ENCODE assay signal across 8 cellular contexts in genomic region chr10:92240289-92241157, GRCh38. TPM values are rescaled to one million over a fixed set of nuclear protein-coding genes. Genes with fewer than 3 reads are reported as not detected.
DNase-seq lines count a peak whose midpoint lies in the region; ATAC-seq and TF ChIP-seq lines count a peak whose summit lies in the region.

No MANE protein-coding gene starts in this region.

- no peaks in the 10 kb centered on the region for H3K79me2 ChIP-seq in OCI-LY7 (ENCODE audit: insufficient read depth, low read depth, low read length)

- H3K9me3 Mint-ChIP-seq in activated naive CD4-positive, alpha-beta T cell treated with anti-CD3 and anti-CD28 coated beads, Interleukin-2, amount 50 U/mL, for 72 hours, result no peaks in the 10 kb centered on the region
- no peaks in the 10 kb centered on the region for H3K9me3 Mint-ChIP-seq in nephron progenitor cell

- H3K4me2 ChIP-seq in OCI-LY7 (ENCODE audit: low read length), result peak overlapping the region; percentile 93

- peak; percentile 38 to 43 for TF ChIP-seq POLR2A in gastroesophageal sphincter (IDR thresholded peaks at IDR 0.05)

- peak overlapping the region; percentile 96 for H2AFZ ChIP-seq in OCI-LY7 (ENCODE audit: low read length)

- BruUV-seq in OCI-LY7 (replicated peaks; lab: Mats Ljungman, UMichigan), result TSS peak; percentile 65

- H3K27ac Mint-ChIP-seq in activated naive CD4-positive, alpha-beta T cell treated with anti-CD3 and anti-CD28 coated beads, Interleukin-2, amount 50 U/mL, for 72 hours, result peak overlapping the region in 1 of 2 donors; percentile 69
- no peak overlapping the region for H3K27ac Mint-ChIP-seq in nephron progenitor cell

- POLR2A ChIA-PET in OCI-LY7 (lab: Charles Lee), result no interaction called here

- H3K4me1 ChIP-seq in OCI-LY7 (ENCODE audit: insufficient read depth, low read length, poor library complexity, severe bottlenecking) (peaks cover 43% of the 10 kb centered on the region), gastroesophageal sphincter (peaks cover 0 to 72% (median 3%) of the 10 kb centered on the region in 3 donors), aorta (ENCODE audit: control insufficient read depth in 1 of 2, insufficient read depth in 2 of 2, low read length in 2 of 2) (peaks cover 2 to 3% of the 10 kb centered on the region in 2 donors)

- TF ChIP-seq CTCF in OCI-LY7 (conservative IDR thresholded peaks at IDR 0.05; ENCODE audit: low read length) (no peak), gastroesophageal sphincter (IDR thresholded peaks at IDR 0.05) (peak in 1 of 4 experiments; percentile 18), nephron progenitor cell (IDR thresholded peaks at IDR 0.05) (no peak)

- ATAC-seq in GM19372 (IDR thresholded peaks at IDR 0.05; ENCODE audit: low read depth, unreplicated experiment) (peak; percentile 58), gastroesophageal sphincter (peak; percentile 67), aorta (ENCODE audit: low FRiP score) (peak; percentile 77)
- peak; percentile 46 for ATAC-seq in activated naive CD4-positive, alpha-beta T cell treated with anti-CD3 and anti-CD28 coated beads, Interleukin-2, amount 50 U/mL, for 72 hours

- H3K4me3 ChIP-seq in OCI-LY7 (ENCODE audit: low read depth, low read length, poor library complexity, severe bottlenecking) (peak overlapping the region; percentile 75), gastroesophageal sphincter (peak overlapping the region; percentile 80 to 90), aorta (ENCODE audit: low read length in 2 of 2) (peak overlapping the region; percentile 82 to 83)

- H3K36me3 Mint-ChIP-seq in activated naive CD4-positive, alpha-beta T cell treated with anti-CD3 and anti-CD28 coated beads, Interleukin-2, amount 50 U/mL, for 72 hours, result peaks cover 8 to 14% of the 10 kb centered on the region in 2 donors
- no peaks in the 10 kb centered on the region for H3K36me3 Mint-ChIP-seq in nephron progenitor cell (ENCODE audit: low read depth)

- TF ChIP-seq EP300 in gastroesophageal sphincter (IDR thresholded peaks at IDR 0.05), result no peak

- intact Hi-C loops in OCI-LY7 (cut with micrococcal nuclease; ENCODE audit: unreplicated experiment) (loop anchor here (1.0 to 5.0 kb wide), 3 partner anchors 51 to 153 kb away; partner anchors contain the start of genes CPEB3 and MARCHF5), aorta (cut with DNase I) (loop anchor here (2.0 to 10.0 kb wide), 2 partner anchors 50 to 54 kb away; partner anchors contain the start of genes CPEB3 (in 2 of the 2) and MARCHF5 (in 2 of the 2))

- no peaks in the 10 kb centered on the region for H4K20me1 ChIP-seq in OCI-LY7 (ENCODE audit: insufficient read depth, low read length)

- H3K4me3 Mint-ChIP-seq in nephron progenitor cell, result peak overlapping the region; percentile 88

- peaks cover 69% of the 10 kb centered on the region for H3K27me3 Mint-ChIP-seq in nephron progenitor cell (ENCODE audit: low read depth, poor library complexity)

- no peaks in the 10 kb centered on the region for H3K9me2 ChIP-seq in OCI-LY7 (ENCODE audit: insufficient read depth, low read length)

- H3K27me3 ChIP-seq in gastroesophageal sphincter (no peaks in the 10 kb centered on the region), aorta (ENCODE audit: control insufficient read depth in 1 of 2, insufficient read depth in 2 of 2, low read length in 1 of 2) (no peaks in the 10 kb centered on the region)

- H3K36me3 ChIP-seq in OCI-LY7 (ENCODE audit: insufficient read depth, low read length), result no peaks in the 10 kb centered on the region
- H3K36me3 ChIP-seq in gastroesophageal sphincter, result peaks cover 0 to under 1% of the 10 kb centered on the region in 2 donors
- no peaks in the 10 kb centered on the region for H3K36me3 ChIP-seq in aorta (ENCODE audit: control insufficient read depth in 1 of 2, insufficient read depth in 2 of 2, low read length in 1 of 2)

- H3K27ac ChIP-seq in OCI-LY7 (ENCODE audit: low read depth, low read length, poor library complexity, severe bottlenecking) (peak overlapping the region; percentile 16), gastroesophageal sphincter (peak overlapping the region; percentile 88 to 94 (median 90)), aorta (ENCODE audit: low read depth in 1 of 2, low read length in 2 of 2) (peak overlapping the region in 1 of 2 donors; percentile 56)

- H3K4me1 Mint-ChIP-seq in nephron progenitor cell, result peaks cover 37% of the 10 kb centered on the region

- CTCF ChIA-PET in OCI-LY7 (lab: Charles Lee; ENCODE audit: unreplicated experiment), result no interaction called here

- DNase-seq in COLO668 (lab: John Stamatoyannopoulos, UW; ENCODE audit: unreplicated experiment) (peak; percentile 46), HT-29 (ENCODE audit: low spot score) (peak; percentile 76), OCI-LY7 (ENCODE audit: low spot score) (peak; percentile 79), nephron progenitor cell (peak; percentile 23), aorta (peak in 1 of 2 donors; percentile 61)
- peak in 1 of 2 donors; percentile 19 for DNase-seq in activated naive CD4-positive, alpha-beta T cell treated with anti-CD3 and anti-CD28 coated beads, Interleukin-2, amount 50 U/mL, for 72 hours (ENCODE audit: low spot score in 2 of 2)

- WGBS in gastroesophageal sphincter (ENCODE audit: low coverage in 1 of 2), 2 donors, result 1 to 14% methylated on average over 19 to 27 of the region's 28 CpGs
- WGBS in aorta, 2 donors, result 0 to 1% methylated on average over 28 of the region's 28 CpGs

- no peaks in the 10 kb centered on the region for H3K9me3 ChIP-seq in OCI-LY7 (ENCODE audit: low read length)
- no peaks in the 10 kb centered on the region for H3K9me3 ChIP-seq in gastroesophageal sphincter
- H3K9me3 ChIP-seq in aorta (ENCODE audit: control insufficient read depth, low read length), result no peaks in the 10 kb centered on the region

RNA-seq across cellular contexts. Expression of gene CPEB3, which starts 50.4 kb away (rescaled TPM):
- total RNA-seq in HT-29 (2014; rRNA removed; shearing (Covaris generic)), result 0.65 and 0.74 TPM in 2 replicates
- 0.26 and 0.66 TPM in 2 replicates for total RNA-seq in OCI-LY7 (2014; rRNA removed; shearing (Covaris generic))
- 2.9 and 3.2 TPM in 2 replicates for total RNA-seq in OCI-LY7 (2022)
- 1 to 10 TPM; 1.9 to 4.0 TPM for total RNA-seq in activated naive CD4-positive, alpha-beta T cell treated with anti-CD3 and anti-CD28 coated beads, Interleukin-2, amount 50 U/mL, for 72 hours
- 10 to 100 TPM in 2 of 4 donors, 1 to 10 TPM in 2; 4.7 to 11.8 (median 9.7) TPM for total RNA-seq in gastroesophageal sphincter
- 1 to 10 TPM; 7.4 to 8.0 TPM for total RNA-seq in aorta
- polyA plus RNA-seq in aorta, result 1 to 10 TPM; 1.4 to 1.9 TPM

RNA-seq across cellular contexts. Expression of gene MARCHF5, which starts 50.4 kb away (rescaled TPM):
- 1.9 and 2.7 TPM in 2 replicates for total RNA-seq in HT-29 (2014; rRNA removed; shearing (Covaris generic))
- total RNA-seq in OCI-LY7 (2014; rRNA removed; shearing (Covaris generic)), result 3.8 and 5.9 TPM in 2 replicates
- total RNA-seq in OCI-LY7 (2022) (31.7 and 36.0 TPM in 2 replicates), gastroesophageal sphincter (10 to 100 TPM; 11.5 to 16.0 (median 14.1) TPM), aorta (10 to 100 TPM; 36.5 to 43.0 TPM)
- total RNA-seq in activated naive CD4-positive, alpha-beta T cell treated with anti-CD3 and anti-CD28 coated beads, Interleukin-2, amount 50 U/mL, for 72 hours, result 10 to 100 TPM; 26.8 to 35.8 TPM
- 10 to 100 TPM; 15.0 to 22.6 TPM for polyA plus RNA-seq in aorta
